Comparison of ENCODE assay signal across 8 cellular contexts in genomic region chr19:44742353-44743031, GRCh38. TPM values are rescaled to one million over a fixed set of nuclear protein-coding genes. Genes with fewer than 3 reads are reported as not detected.
DNase-seq lines count a peak whose midpoint lies in the region; ATAC-seq, FAIRE-seq and TF ChIP-seq lines count a peak whose summit lies in the region.
"Not testable (repeated sequence)": the region's sequence is repeated elsewhere in the genome, so short reads cannot be mapped to it uniquely, and the experiment has no call there.
"Had no signal": no experiment of that assay in that cellular context is flagged by ENCODE, and none has a peak within 500 bp of the region (broad histone marks: within the 10 kb centered on the region; RNA-seq: fewer than 3 reads in every experiment).

No MANE protein-coding gene starts in this region.

- not testable (repeated sequence) for H3K27me3 ChIP-seq in PC-9 (ENCODE audit: insufficient read depth, low read depth); adipocyte (replicated peaks; ENCODE audit: control insufficient read depth, insufficient read depth, low read length); endothelial cell of umbilical vein (ENCODE audit: control insufficient read depth in 2 of 2, insufficient read depth in 2 of 2, low read length in 2 of 2); keratinocyte (ENCODE audit: control insufficient read depth, extremely low read depth, insufficient read depth, low read length); spleen (replicated peaks in 1 of 7)

- peaks cover 47% of the 10 kb centered on the region for H3F3A ChIP-seq in PC-9 (ENCODE audit: insufficient read depth, low read depth)

- ATAC-seq in natural killer cell treated with Interleukin-12 subunit alpha and Interleukin-12 subunit beta and Interleukin-15 and Interleukin-18, amount 100 ng/mL, for 72 hours: not testable (repeated sequence)

- TF ChIP-seq CTCF in PC-9 (conservative IDR thresholded peaks at IDR 0.05): 0 out of 2 replicates have a peak, but pooled peaks have one; percentile 13
- not testable (repeated sequence) for TF ChIP-seq CTCF in endothelial cell of umbilical vein (IDR thresholded peaks at IDR 0.05; ENCODE audit: extremely low read depth in 1 of 2, insufficient read depth in 1 of 2, low read depth in 1 of 2, low read length in 2 of 2); keratinocyte (optimal IDR thresholded peaks at IDR 0.05 in 1 of 3, IDR thresholded peaks at IDR 0.05 in 1 of 3, conservative IDR thresholded peaks at IDR 0.05 in 1 of 3; ENCODE audit: extremely low read depth in 1 of 3, insufficient read depth in 2 of 3, low read length in 3 of 3); spleen (IDR thresholded peaks at IDR 0.05 in 8 of 11, conservative IDR thresholded peaks at IDR 0.05 in 3 of 11)

- H3K4me1 ChIP-seq in PC-9 (replicated peaks; ENCODE audit: insufficient read depth): peaks cover 84% of the 10 kb centered on the region
- peaks cover 47% of the 10 kb centered on the region for H3K4me1 ChIP-seq in adipocyte (ENCODE audit: control insufficient read depth, insufficient read depth, low read length)
- H3K4me1 ChIP-seq in endothelial cell of umbilical vein (ENCODE audit: control insufficient read depth, extremely low read depth, insufficient read depth, low read length): peaks cover 29% of the 10 kb centered on the region
- peaks cover 36% of the 10 kb centered on the region for H3K4me1 ChIP-seq in keratinocyte (ENCODE audit: control insufficient read depth, extremely low read depth, insufficient read depth, low read length)
- H3K4me1 ChIP-seq in spleen: peaks cover 54 to 100% (median 88%) of the 10 kb centered on the region in 6 donors

- CTCF ChIA-PET in PC-9 (lab: Charles Lee) (interaction anchor here (0.5 to 1.4 kb wide), 4 partner anchors 25 to 166 kb away, joined by 3 to 16 read pairs (median 12); no protein-coding TSS in a partner anchor), endothelial cell of umbilical vein (lab: Charles Lee) (interaction anchor here (0.7 to 6.5 kb wide), 10 partner anchors 11 to 172 kb away, joined by 3 to 57 read pairs (median 6); no protein-coding TSS in a partner anchor)

- not testable (repeated sequence) for FAIRE-seq in endothelial cell of umbilical vein (lab: Jason Lieb, UNC); keratinocyte (lab: Jason Lieb, UNC)

- not testable (repeated sequence) for H3K9me3 ChIP-seq in PC-9 (ENCODE audit: insufficient read depth, low read depth); adipocyte (ENCODE audit: control insufficient read depth, low read length); endothelial cell of umbilical vein (replicated peaks; ENCODE audit: control insufficient read depth, insufficient read depth, low read length); keratinocyte (ENCODE audit: control insufficient read depth, low read depth, low read length); spleen

- peak; percentile 81 for DNase-seq in EH (ENCODE audit: low read depth)
- peak; percentile 55 to 84 for DNase-seq in PC-9
- peak; percentile 47 for DNase-seq in adipocyte (ENCODE audit: low read depth)
- DNase-seq in endothelial cell of umbilical vein (ENCODE audit: low read depth, low spot score): peak; percentile 34
- not testable (repeated sequence) for DNase-seq in keratinocyte (ENCODE audit: low read depth, low spot score); natural killer cell treated with Interleukin-12 subunit alpha and Interleukin-12 subunit beta and Interleukin-15 and Interleukin-18, amount 100 ng/mL, for 72 hours (ENCODE audit: low spot score); spleen

- H3K9me3 Mint-ChIP-seq in natural killer cell treated with Interleukin-12 subunit alpha and Interleukin-12 subunit beta and Interleukin-15 and Interleukin-18, amount 100 ng/mL, for 72 hours: not testable (repeated sequence)

- peak overlapping the region; percentile 38 for H3K4me3 Mint-ChIP-seq in natural killer cell treated with Interleukin-12 subunit alpha and Interleukin-12 subunit beta and Interleukin-15 and Interleukin-18, amount 100 ng/mL, for 72 hours

- peak overlapping the region; percentile 44; the same call in 1 of the 2 replicates for H3K4me3 ChIP-seq in PC-9
- H3K4me3 ChIP-seq in adipocyte (ENCODE audit: low read length): peak overlapping the region; percentile 51
- H3K4me3 ChIP-seq in endothelial cell of umbilical vein (replicated peaks in 1 of 3; ENCODE audit: insufficient read depth in 1 of 3, low read depth in 1 of 3, low read length in 3 of 3); keratinocyte (ENCODE audit: control insufficient read depth in 2 of 3, extremely low read depth in 1 of 3, insufficient read depth in 2 of 3, low read depth in 1 of 3, low read length in 3 of 3): not testable (repeated sequence)
- H3K4me3 ChIP-seq in spleen: peak overlapping the region in 1 of 8 donors; percentile 30

- POLR2A ChIA-PET in PC-9 (lab: Charles Lee; ENCODE audit: unreplicated experiment) (interaction anchor here (0.6 kb wide), 2 partner anchors 28 to 147 kb away, joined by 3 to 4 read pairs; no protein-coding TSS in a partner anchor), endothelial cell of umbilical vein (lab: Charles Lee) (interaction anchor here (0.5 to 1.1 kb wide), 3 partner anchors 12 to 24 kb away, joined by 3 to 4 read pairs (median 3); no protein-coding TSS in a partner anchor)

- BruUV-seq in PC-9 (replicated peaks; lab: Mats Ljungman, UMichigan) (TSS peak; percentile 68), endothelial cell of umbilical vein (replicated peaks; lab: Mats Ljungman, UMichigan) (TSS peak; percentile 70)

- peaks cover 40 to 56% of the 10 kb centered on the region in 2 donors for H3K4me1 Mint-ChIP-seq in natural killer cell treated with Interleukin-12 subunit alpha and Interleukin-12 subunit beta and Interleukin-15 and Interleukin-18, amount 100 ng/mL, for 72 hours (ENCODE audit: low read depth in 2 of 2)

- not testable (repeated sequence) for H3K79me2 ChIP-seq in PC-9 (ENCODE audit: low read depth); endothelial cell of umbilical vein (ENCODE audit: control insufficient read depth, insufficient read depth, low read length); keratinocyte (ENCODE audit: control insufficient read depth, insufficient read depth, low read length)

- H3K9me2 ChIP-seq in PC-9 (ENCODE audit: insufficient read depth): not testable (repeated sequence)

- H2AFZ ChIP-seq in PC-9: peak overlapping the region; percentile 39; the same call in 1 of the 2 replicates
- not testable (repeated sequence) for H2AFZ ChIP-seq in endothelial cell of umbilical vein (ENCODE audit: low read depth, low read length); keratinocyte (ENCODE audit: control insufficient read depth, low read length)

- H3K27ac ChIP-seq in PC-9 (peak overlapping the region; percentile 99), endothelial cell of umbilical vein (ENCODE audit: insufficient read depth, low read depth, low read length) (peak overlapping the region; percentile 96), keratinocyte (ENCODE audit: control insufficient read depth, insufficient read depth, low read length) (peak overlapping the region; percentile 96), spleen (peak overlapping the region; percentile 75 to 99 (median 97))

- intact Hi-C loops in PC-9 (cut with micrococcal nuclease; ENCODE audit: unreplicated experiment); endothelial cell of umbilical vein (cut with micrococcal nuclease); spleen (cut with DNase I; ENCODE audit: low total_unique reads): not testable (repeated sequence)

- WGBS in spleen, 5 donors: 55 to 73% (median 62%) methylated on average over 20 of the region's 20 CpGs

- H3K36me3 ChIP-seq in PC-9 (ENCODE audit: low read depth); adipocyte (ENCODE audit: control insufficient read depth, insufficient read depth, low read length, severe bottlenecking); endothelial cell of umbilical vein (ENCODE audit: control insufficient read depth in 2 of 2, extremely low read depth in 1 of 2, insufficient read depth in 2 of 2, low read length in 2 of 2); keratinocyte (ENCODE audit: control insufficient read depth in 2 of 2, extremely low read depth in 1 of 2, insufficient read depth in 2 of 2, low read length in 2 of 2); spleen: not testable (repeated sequence)

- peak overlapping the region; percentile 78 to 88 for H3K27ac Mint-ChIP-seq in natural killer cell treated with Interleukin-12 subunit alpha and Interleukin-12 subunit beta and Interleukin-15 and Interleukin-18, amount 100 ng/mL, for 72 hours

- not testable (repeated sequence) for H4K20me1 ChIP-seq in PC-9 (ENCODE audit: insufficient read depth); endothelial cell of umbilical vein (replicated peaks; ENCODE audit: control insufficient read depth, extremely low read depth, insufficient read depth, low read length); keratinocyte (ENCODE audit: control insufficient read depth, extremely low read depth, insufficient read depth, low read length)

- H3K9ac ChIP-seq in adipocyte (ENCODE audit: low read length): peak overlapping the region; percentile 83
- H3K9ac ChIP-seq in endothelial cell of umbilical vein (replicated peaks; ENCODE audit: extremely low read depth, insufficient read depth, low read length): peak overlapping the region; percentile 41
- peak overlapping the region; percentile 70 for H3K9ac ChIP-seq in keratinocyte (ENCODE audit: control insufficient read depth, extremely low read depth, insufficient read depth, low read length)

- H3K9me1 ChIP-seq in endothelial cell of umbilical vein (replicated peaks; ENCODE audit: control insufficient read depth, extremely low read depth, insufficient read depth, low read length); keratinocyte (ENCODE audit: control insufficient read depth, extremely low read depth, insufficient read depth, low read length): not testable (repeated sequence)

- H3K4me2 ChIP-seq in PC-9 (peak overlapping the region; percentile 82), endothelial cell of umbilical vein (ENCODE audit: insufficient read depth, low read length) (peak overlapping the region; percentile 47), keratinocyte (ENCODE audit: control insufficient read depth, extremely low read depth, insufficient read depth, low read depth, low read length) (peak overlapping the region; percentile 45)

- not testable (repeated sequence) for H3K36me3 Mint-ChIP-seq in natural killer cell treated with Interleukin-12 subunit alpha and Interleukin-12 subunit beta and Interleukin-15 and Interleukin-18, amount 100 ng/mL, for 72 hours

- not testable (repeated sequence) for H3K27me3 Mint-ChIP-seq in natural killer cell treated with Interleukin-12 subunit alpha and Interleukin-12 subunit beta and Interleukin-15 and Interleukin-18, amount 100 ng/mL, for 72 hours

- dilution Hi-C loops in endothelial cell of umbilical vein (cut with MboI; ENCODE audit: extremely low pct_ligation_motif_present, low sequenced_read_pairs); keratinocyte (cut with MboI; ENCODE audit: extremely low pct_ligation_motif_present, low sequenced_read_pairs): not testable (repeated sequence)

- TF ChIP-seq POLR2A in endothelial cell of umbilical vein (IDR thresholded peaks at IDR 0.05; ENCODE audit: low read depth, low read length); spleen (IDR thresholded peaks at IDR 0.05): not testable (repeated sequence)

RNA-seq across cellular contexts. Expression of gene BCL3, which starts 6.0 kb away (rescaled TPM):
- total RNA-seq in PC-9 (2021) (36.1 and 38.9 TPM in 2 replicates), endothelial cell of umbilical vein (24.0 and 26.9 TPM in 2 replicates), spleen (100 to 1,000 TPM in 4 of 7 donors, 10 to 100 TPM in 3; 64.3 to 229 (median 145) TPM)
- polyA plus RNA-seq in endothelial cell of umbilical vein (11.0 and 15.3 TPM in 2 replicates), keratinocyte (1.1 to 1.8 TPM (median 1.5 TPM) in 3 replicates), spleen (10 to 100 TPM; 26.5 to 56.7 (median 37.7) TPM)
- 7.2 and 9.0 TPM in 2 replicates for polyA plus RNA-seq in endothelial cell of umbilical vein (2011; cell fraction: cytosol; rRNA removed)
- 9.7 and 11.6 TPM in 2 replicates for polyA plus RNA-seq in endothelial cell of umbilical vein (2011; cell fraction: nucleus; rRNA removed)
- polyA plus RNA-seq in endothelial cell of umbilical vein (2012): 10.4 and 17.2 TPM in 2 replicates
- polyA minus RNA-seq in endothelial cell of umbilical vein (4.7 and 10.4 TPM in 2 replicates), keratinocyte (1.1 to 5.8 TPM (median 3.1 TPM) in 3 replicates)
- polyA minus RNA-seq in endothelial cell of umbilical vein (2011; cell fraction: cytosol; rRNA and poly(A)+ RNA removed): 17.0 TPM
- polyA minus RNA-seq in endothelial cell of umbilical vein (2011; cell fraction: nucleus; rRNA and poly(A)+ RNA removed): 5.7 and 7.2 TPM in 2 replicates
- polyA plus RNA-seq in keratinocyte (2011; ENCODE audit: low read depth): 2.2 TPM
- polyA plus RNA-seq in keratinocyte (2011; cell fraction: cytosol; rRNA removed): 0.72 and 2.2 TPM in 2 replicates
- polyA plus RNA-seq in keratinocyte (2011; cell fraction: nucleus; rRNA removed): 7.1 and 8.3 TPM in 2 replicates
- polyA plus RNA-seq in keratinocyte (2012; ENCODE audit: low replicate concordance): 5.9 and 6.4 TPM in 2 replicates
- 12.5 TPM for polyA minus RNA-seq in keratinocyte (2011; cell fraction: cytosol; rRNA and poly(A)+ RNA removed)
- 4.1 and 5.1 TPM in 2 replicates for polyA minus RNA-seq in keratinocyte (2011; cell fraction: nucleus; rRNA and poly(A)+ RNA removed)
- total RNA-seq in natural killer cell treated with Interleukin-12 subunit alpha and Interleukin-12 subunit beta and Interleukin-15 and Interleukin-18, amount 100 ng/mL, for 72 hours: 100 to 1,000 TPM; 117 to 122 TPM

RNA-seq across cellular contexts. Expression of gene CBLC, which starts 35.2 kb away (rescaled TPM):
- total RNA-seq in PC-9 (2021): 53.6 and 68.8 TPM in 2 replicates
- not detected in 2 replicates for total RNA-seq in endothelial cell of umbilical vein
- 0.04 and 0.08 TPM in 2 replicates for polyA plus RNA-seq in endothelial cell of umbilical vein
- polyA plus RNA-seq in endothelial cell of umbilical vein (2011; cell fraction: cytosol; rRNA removed): not detected in 2 replicates
- 0.10 TPM in 1 of 2 replicates, not detected in the other for polyA plus RNA-seq in endothelial cell of umbilical vein (2011; cell fraction: nucleus; rRNA removed)
- polyA plus RNA-seq in endothelial cell of umbilical vein (2012): not detected in 2 replicates
- not detected in 2 replicates for polyA minus RNA-seq in endothelial cell of umbilical vein
- polyA minus RNA-seq in endothelial cell of umbilical vein (2011; cell fraction: cytosol; rRNA and poly(A)+ RNA removed): not detected
- polyA minus RNA-seq in endothelial cell of umbilical vein (2011; cell fraction: nucleus; rRNA and poly(A)+ RNA removed): not detected in 2 replicates
- 27.8 to 58.6 TPM (median 30.1 TPM) in 3 replicates for polyA plus RNA-seq in keratinocyte
- polyA plus RNA-seq in keratinocyte (2011; ENCODE audit: low read depth): 12.3 TPM
- polyA plus RNA-seq in keratinocyte (2011; cell fraction: cytosol; rRNA removed): 27.4 and 54.0 TPM in 2 replicates
- 57.2 and 98.5 TPM in 2 replicates for polyA plus RNA-seq in keratinocyte (2011; cell fraction: nucleus; rRNA removed)
- polyA plus RNA-seq in keratinocyte (2012; ENCODE audit: low replicate concordance): 26.6 and 50.7 TPM in 2 replicates
- 68.8 to 110 TPM (median 88.1 TPM) in 3 replicates for polyA minus RNA-seq in keratinocyte
- 80.4 TPM for polyA minus RNA-seq in keratinocyte (2011; cell fraction: cytosol; rRNA and poly(A)+ RNA removed)
- 55.4 and 73.0 TPM in 2 replicates for polyA minus RNA-seq in keratinocyte (2011; cell fraction: nucleus; rRNA and poly(A)+ RNA removed)
- total RNA-seq in natural killer cell treated with Interleukin-12 subunit alpha and Interleukin-12 subunit beta and Interleukin-15 and Interleukin-18, amount 100 ng/mL, for 72 hours: not detected
- not detected for total RNA-seq in spleen
- not detected for polyA plus RNA-seq in spleen
- total RNA-seq: mononuclear cell had no signal

RNA-seq across cellular contexts. Expression of gene CEACAM16, which starts 43.5 kb away (rescaled TPM):
- total RNA-seq in PC-9 (2021): not detected in 2 replicates
- not detected in 2 replicates for total RNA-seq in endothelial cell of umbilical vein
- not detected in 2 replicates for polyA plus RNA-seq in endothelial cell of umbilical vein
- polyA plus RNA-seq in endothelial cell of umbilical vein (2011; cell fraction: cytosol; rRNA removed): not detected in 2 replicates
- polyA plus RNA-seq in endothelial cell of umbilical vein (2011; cell fraction: nucleus; rRNA removed): not detected in 2 replicates
- not detected in 2 replicates for polyA plus RNA-seq in endothelial cell of umbilical vein (2012)
- polyA minus RNA-seq in endothelial cell of umbilical vein: not detected in 2 replicates
- not detected for polyA minus RNA-seq in endothelial cell of umbilical vein (2011; cell fraction: cytosol; rRNA and poly(A)+ RNA removed)
- polyA minus RNA-seq in endothelial cell of umbilical vein (2011; cell fraction: nucleus; rRNA and poly(A)+ RNA removed): not detected in 2 replicates
- polyA plus RNA-seq in keratinocyte: not detected in 3 replicates
- not detected for polyA plus RNA-seq in keratinocyte (2011; ENCODE audit: low read depth)
- not detected in 2 replicates for polyA plus RNA-seq in keratinocyte (2011; cell fraction: cytosol; rRNA removed)
- not detected in 2 replicates for polyA plus RNA-seq in keratinocyte (2011; cell fraction: nucleus; rRNA removed)
- not detected in 2 replicates for polyA plus RNA-seq in keratinocyte (2012; ENCODE audit: low replicate concordance)
- not detected in 3 replicates for polyA minus RNA-seq in keratinocyte
- not detected for polyA minus RNA-seq in keratinocyte (2011; cell fraction: cytosol; rRNA and poly(A)+ RNA removed)
- polyA minus RNA-seq in keratinocyte (2011; cell fraction: nucleus; rRNA and poly(A)+ RNA removed): not detected in 2 replicates
- not detected for total RNA-seq in natural killer cell treated with Interleukin-12 subunit alpha and Interleukin-12 subunit beta and Interleukin-15 and Interleukin-18, amount 100 ng/mL, for 72 hours
- total RNA-seq in spleen: not detected
- not detected for polyA plus RNA-seq in spleen
- total RNA-seq: mononuclear cell had no signal

Comparison
In these comparisons a context has a peak if more than half of its experiments do, and no peak if none do; other contexts are left out.
1. RNA of gene CBLC, which starts 35.2 kb away (total RNA-seq): 53.6 to 68.8 TPM in PC-9; not detected in endothelial cell of umbilical vein, not detected in natural killer cell treated with Interleukin-12 subunit alpha and Interleukin-12 subunit beta and Interleukin-15 and Interleukin-18, amount 100 ng/mL, for 72 hours and not detected in spleen; every median in the first group is over 10 times any median in the second.
2. Peak in every context shown above with its lines, with median percentiles within 50 percentile points of each other: H3K27ac ChIP-seq, H3K4me2 ChIP-seq and H3K9ac ChIP-seq.